21 cellular contexts compared by ENCODE assay signal in genomic region chr12:6018265-6018664, GRCh38.
DNase-seq lines count a peak whose midpoint lies in the region; ATAC-seq, FAIRE-seq and TF ChIP-seq lines count a peak whose summit lies in the region.
"Had no signal": no experiment of that assay in that cellular context is flagged by ENCODE, and none has a peak within 500 bp of the region (broad histone marks: within the 10 kb centered on the region; RNA-seq: fewer than 3 reads in every experiment).

No MANE protein-coding gene starts in this region.

- H3K23me2 ChIP-seq in H1 (ENCODE audit: low read depth, low read length), result no peaks in the 10 kb centered on the region

- no peak for FAIRE-seq in H1 (lab: Jason Lieb, UNC)
- FAIRE-seq: A204.1, GM12878 had no signal

- CTCF ChIA-PET in H1 (lab: Charles Lee; ENCODE audit: partially characterized antibody), result interaction anchor here (0.9 to 3.3 kb wide), 2 partner anchors 20 to 30 kb away, joined by 3 to 17 read pairs; no protein-coding TSS in a partner anchor

- no peak overlapping the region for H2BK20ac ChIP-seq in H1 (ENCODE audit: low read length)

- no peak overlapping the region for H3K4ac ChIP-seq in H1 (replicated peaks; ENCODE audit: insufficient read length, low read depth, low read length)

- H2AK5ac ChIP-seq in H1 (ENCODE audit: low read depth, low read length), result no peak overlapping the region

- H4K8ac ChIP-seq in H1 (ENCODE audit: extremely low read depth, insufficient read depth, low read length), result peak overlapping the region; percentile 35; the same call in 1 of the 2 replicates

- no peak for TF ChIP-seq EP300 in H1 (IDR thresholded peaks at IDR 0.05; ENCODE audit: borderline replicate concordance in 1 of 2, low read depth in 2 of 2, low read length in 2 of 2)

- H3K36me3 Mint-ChIP-seq in stimulated activated memory B cell treated with anti-CD40 and anti-IgM and Interleukin-4, amounts not matched to agents 10 μg/mL and 1 μg/mL and 100 μg/mL, for 72 hours, result no peaks in the 10 kb centered on the region
- H3K36me3 Mint-ChIP-seq: CD4-positive, CD25-positive, alpha-beta regulatory T cell; CD8-positive, alpha-beta memory T cell had no signal

- H2BK5ac ChIP-seq in H1 (ENCODE audit: low read depth, low read length), result no peak overlapping the region

- H3K14ac ChIP-seq in H1 (ENCODE audit: insufficient read length), result no peak overlapping the region

- ATAC-seq in lung (ENCODE audit: insufficient read depth, low FRiP score), result no peak
- ATAC-seq in stimulated activated memory B cell treated with anti-CD40 and anti-IgM and Interleukin-4, amounts not matched to agents 10 μg/mL and 1 μg/mL and 100 μg/mL, for 72 hours, result peak; percentile 31
- ATAC-seq: GM12878 had no signal

- H2BK15ac ChIP-seq in H1 (ENCODE audit: low read length), result no peak overlapping the region

- no peak overlapping the region for H2AFZ ChIP-seq in H1 (ENCODE audit: low read length)

- no peak overlapping the region for H3K4me2 ChIP-seq in H1 (ENCODE audit: insufficient read depth in 1 of 2, low read depth in 2 of 2, low read length in 2 of 2)

- no peak overlapping the region for H4K5ac ChIP-seq in H1 (ENCODE audit: insufficient read length, low read depth, low read length)

- TF ChIP-seq POLR2A in H1 (IDR thresholded peaks at IDR 0.05; ENCODE audit: control extremely low read depth in 1 of 2, low read depth in 2 of 2, low read length in 2 of 2), result no peak

- no peaks in the 10 kb centered on the region for H4K20me1 ChIP-seq in H1 (replicated peaks in 1 of 2; ENCODE audit: control insufficient read depth in 1 of 2, insufficient read depth in 2 of 2, low read length in 2 of 2)

- H3K27ac ChIP-seq in coronary artery (no peak overlapping the region), H1 (ENCODE audit: low read depth, low read length) (no peak overlapping the region), lung (ENCODE audit: low read depth in 1 of 2, low read length in 1 of 2) (no peak overlapping the region)

- TF ChIP-seq CTCF in coronary artery (IDR thresholded peaks at IDR 0.05) (no peak), H1 (IDR thresholded peaks at IDR 0.05; ENCODE audit: control extremely low read depth in 1 of 3, insufficient read depth in 1 of 3, low read depth in 1 of 3, low read length in 3 of 3) (no peak), lung (IDR thresholded peaks at IDR 0.05; ENCODE audit: control extremely low read depth, extremely low read depth) (no peak)

- DNase-seq in coronary artery (ENCODE audit: low spot score) (peak; percentile 58), H1 (ENCODE audit: low read depth in 1 of 2, low spot score in 2 of 2) (no peak), lung (ENCODE audit: low spot score) (peak; percentile 18), HCEC 1CT (no peak), NCI-H1694 treated with DMSO at 0.1 percent for 48 hours (lab: John Stamatoyannopoulos, UW) (no peak)
- no peak for DNase-seq in central memory CD4-positive, alpha-beta T cell
- DNase-seq: ACHN; BE2C; C1 segment of cervical spinal cord; CD4-positive, CD25-positive, alpha-beta regulatory T cell; CD8-positive, alpha-beta memory T cell; COR-L47; DMS 273 treated with DMSO at 0.1 percent for 48 hours; DMS53; DND-41; EL; GOT3; H9 had no signal

- POLR2A ChIA-PET in H1 (lab: Charles Lee; ENCODE audit: partially characterized antibody), result interaction anchor here (0.6 kb wide), 1 partner anchor 52 kb away, joined by 5 read pairs; no protein-coding TSS in a partner anchor

- TF ChIP-seq RAD21 in H1 (IDR thresholded peaks at IDR 0.05 in 1 of 2, conservative IDR thresholded peaks at IDR 0.05 in 1 of 2; ENCODE audit: low read depth in 2 of 2, low read length in 2 of 2), result no peak

- no peak overlapping the region for H3K56ac ChIP-seq in H1 (replicated peaks; ENCODE audit: insufficient read length, low read depth, low read length)

- H3K36me3 ChIP-seq in H1 (ENCODE audit: control insufficient read depth in 2 of 4, insufficient read depth in 4 of 4, low read length in 3 of 4) (no peaks in the 10 kb centered on the region), lung (ENCODE audit: control insufficient read depth in 2 of 2, insufficient read depth in 2 of 2, low read length in 2 of 2) (peaks cover 0 to 17% of the 10 kb centered on the region in 2 donors)
- H3K36me3 ChIP-seq: BE2C had no signal

- H3K4me1 ChIP-seq in H1 (replicated peaks in 1 of 4; ENCODE audit: control insufficient read depth in 3 of 4, insufficient read depth in 4 of 4, low read length in 3 of 4), result no peaks in the 10 kb centered on the region
- H3K4me1 ChIP-seq in lung (ENCODE audit: control insufficient read depth in 2 of 2, insufficient read depth in 2 of 2, low read length in 2 of 2), result peaks cover 0 to 2% of the 10 kb centered on the region in 2 donors
- H3K4me1 ChIP-seq: BE2C had no signal

- no peaks in the 10 kb centered on the region for H3K79me1 ChIP-seq in H1 (ENCODE audit: low read depth, low read length)

- H3K9me3 ChIP-seq in H1 (ENCODE audit: insufficient read depth in 2 of 2, low read depth in 1 of 2, low read length in 1 of 2) (no peaks in the 10 kb centered on the region), lung (ENCODE audit: control insufficient read depth in 2 of 2, insufficient read depth in 1 of 2, low read length in 1 of 2) (no peaks in the 10 kb centered on the region)
- H3K9me3 ChIP-seq: BE2C had no signal

- no peak overlapping the region for H3K4me3 ChIP-seq in coronary artery
- H3K4me3 ChIP-seq in H1 (ENCODE audit: extremely low read depth in 1 of 4, insufficient read depth in 2 of 4, low read depth in 3 of 4, low read length in 4 of 4), result no peak overlapping the region
- no peak overlapping the region for H3K4me3 ChIP-seq in lung
- H3K4me3 ChIP-seq: GM12878 had no signal

- H2BK12ac ChIP-seq in H1 (ENCODE audit: low read depth, low read length), result no peak overlapping the region

- H3K27me3 ChIP-seq in H1 (replicated peaks in 1 of 4; ENCODE audit: control insufficient read depth in 3 of 4, extremely low read depth in 1 of 4, insufficient read depth in 3 of 4, low read length in 3 of 4) (no peaks in the 10 kb centered on the region), lung (ENCODE audit: control insufficient read depth, insufficient read depth) (no peaks in the 10 kb centered on the region)

- H3K23ac ChIP-seq in H1 (ENCODE audit: insufficient read length), result no peak overlapping the region

- no peaks in the 10 kb centered on the region for H3K4me1 Mint-ChIP-seq in stimulated activated memory B cell treated with anti-CD40 and anti-IgM and Interleukin-4, amounts not matched to agents 10 μg/mL and 1 μg/mL and 100 μg/mL, for 72 hours
- H3K4me1 Mint-ChIP-seq: CD4-positive, CD25-positive, alpha-beta regulatory T cell; CD8-positive, alpha-beta memory T cell; H9 had no signal

- H3K9ac ChIP-seq in H1 (replicated peaks in 1 of 4; ENCODE audit: extremely low read depth in 1 of 4, low read depth in 3 of 4, low read length in 3 of 4), result no peak overlapping the region

- no peak overlapping the region for H2BK120ac ChIP-seq in H1 (replicated peaks; ENCODE audit: low read depth, low read length)

- no peak overlapping the region for H4K91ac ChIP-seq in H1 (replicated peaks; ENCODE audit: insufficient read length, low read length)

- no peak overlapping the region for H3K27ac Mint-ChIP-seq in stimulated activated memory B cell treated with anti-CD40 and anti-IgM and Interleukin-4, amounts not matched to agents 10 μg/mL and 1 μg/mL and 100 μg/mL, for 72 hours
- H3K27ac Mint-ChIP-seq: CD4-positive, CD25-positive, alpha-beta regulatory T cell; CD8-positive, alpha-beta memory T cell; H9 had no signal

- no peak overlapping the region for H3K4me3 Mint-ChIP-seq in stimulated activated memory B cell treated with anti-CD40 and anti-IgM and Interleukin-4, amounts not matched to agents 10 μg/mL and 1 μg/mL and 100 μg/mL, for 72 hours
- H3K4me3 Mint-ChIP-seq: CD4-positive, CD25-positive, alpha-beta regulatory T cell; CD8-positive, alpha-beta memory T cell; H9 had no signal

- H3K9me3 Mint-ChIP-seq in stimulated activated memory B cell treated with anti-CD40 and anti-IgM and Interleukin-4, amounts not matched to agents 10 μg/mL and 1 μg/mL and 100 μg/mL, for 72 hours, result no peaks in the 10 kb centered on the region
- H3K9me3 Mint-ChIP-seq: CD8-positive, alpha-beta memory T cell; H9 had no signal

- H3K27me3 Mint-ChIP-seq in stimulated activated memory B cell treated with anti-CD40 and anti-IgM and Interleukin-4, amounts not matched to agents 10 μg/mL and 1 μg/mL and 100 μg/mL, for 72 hours, result peaks cover 50% of the 10 kb centered on the region

- no peaks in the 10 kb centered on the region for H3K79me2 ChIP-seq in H1 (ENCODE audit: control insufficient read depth in 1 of 2, insufficient read depth in 2 of 2, low read length in 2 of 2)

- H3K18ac ChIP-seq in H1 (ENCODE audit: extremely low read depth, low read length), result no peak overlapping the region

- 92% methylated on average over 9 of the region's 10 CpGs; no CpG with 5 or more reads in 1 of the 2 experiments for WGBS in H1 (ENCODE audit: extremely low coverage in 1 of 2, insufficient coverage in 1 of 2, insufficient read length in 1 of 2, insufficient replicate concordance in 2 of 2, low coverage in 1 of 2, low lambda C conversion rate in 2 of 2, missing lambda C conversion rate in 1 of 2), 2 experiments
- WGBS in lung, 2 donors, result 89 to 92% methylated on average over 10 of the region's 10 CpGs

TF ChIP-seq in H1, 55 proteins besides CTCF, POLR2A, EP300 and RAD21:
- TF ChIP-seq GTF2F1 (IDR thresholded peaks at IDR 0.05; ENCODE audit: borderline replicate concordance, low read depth, low read length) (no peak), TBP (IDR thresholded peaks at IDR 0.05; ENCODE audit: low read depth, low read length) (no peak), NRF1 (IDR thresholded peaks at IDR 0.05; ENCODE audit: low read depth, low read length) (no peak), BRCA1 (IDR thresholded peaks at IDR 0.05; ENCODE audit: low read depth, low read length) (no peak), ASH2L (IDR thresholded peaks at IDR 0.05; ENCODE audit: low read length) (no peak), MAX (IDR thresholded peaks at IDR 0.05) (no peak), TAF7 (optimal IDR thresholded peaks at IDR 0.05; ENCODE audit: borderline replicate concordance, low read depth, low read length) (no peak), RBBP5 (IDR thresholded peaks at IDR 0.05; ENCODE audit: borderline replicate concordance, low read depth, low read length) (no peak), TCF12 (IDR thresholded peaks at IDR 0.05; ENCODE audit: low read depth, low read length) (no peak), CBX8 (IDR thresholded peaks at IDR 0.05; ENCODE audit: borderline replicate concordance, low read depth, low read length) (no peak)
TF ChIP-seq in H1: peak in this region for 0.

Comparison
In these comparisons a context has a peak if more than half of its experiments do, and no peak if none do; other contexts are left out.
1. DNase-seq: peak in coronary artery (single experiment) and lung (single experiment); none in H1 (0 of 2), HCEC 1CT (single experiment), NCI-H1694 treated with DMSO at 0.1 percent for 48 hours (single experiment) and central memory CD4-positive, alpha-beta T cell (single experiment).